11 cellular contexts compared by ENCODE assay signal in the genomic region with DNA sequence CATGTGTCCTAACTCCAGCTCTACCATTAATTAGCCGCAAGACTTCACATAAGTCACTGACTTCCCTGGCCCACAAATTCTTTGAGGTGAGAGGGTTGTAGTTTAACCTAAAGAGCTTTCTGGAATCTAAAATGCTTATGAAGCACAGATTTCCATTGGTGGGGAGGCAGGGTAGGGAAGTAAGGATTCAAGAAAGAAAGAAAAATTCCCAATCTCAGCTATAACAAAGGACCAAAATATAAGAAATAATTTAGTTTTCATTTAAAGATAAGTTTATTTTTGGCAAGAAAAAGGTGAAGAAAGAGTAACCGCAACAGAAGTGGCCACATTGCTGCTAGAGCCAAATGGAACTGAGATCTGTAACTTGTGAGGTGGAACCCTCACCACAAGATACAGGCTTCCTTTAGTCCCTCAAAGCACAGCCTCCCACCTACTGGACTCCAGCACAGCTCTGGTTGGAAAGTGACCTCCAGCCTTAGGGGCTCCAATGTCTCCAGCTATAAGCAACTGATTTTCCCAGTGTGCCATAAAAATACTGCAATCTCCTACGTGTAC. TPM values are rescaled to one million over a fixed set of nuclear protein-coding genes. Genes with fewer than 3 reads are reported as not detected.
DNase-seq lines count a peak whose midpoint lies in the region; ATAC-seq, FAIRE-seq and TF ChIP-seq lines count a peak whose summit lies in the region.
"Had no signal": no experiment of that assay in that cellular context is flagged by ENCODE, and none has a peak within 500 bp of the region (broad histone marks: within the 10 kb centered on the region; RNA-seq: fewer than 3 reads in every experiment).

No MANE protein-coding gene starts in this region.

- H3K4me3 Mint-ChIP-seq in activated T-cell treated with anti-CD3 and anti-CD28 coated beads, Interleukin-2, amount 50 U/mL, for 24 hours: peak overlapping the region; percentile 60

- peak overlapping the region; percentile 38 for H3K9ac ChIP-seq in GM12878 (ENCODE audit: control insufficient read depth, insufficient read depth, low read length)

- POLR2A ChIA-PET in GM12878 (lab: Charles Lee): interaction anchor here (0.6 to 3.1 kb wide), 10 partner anchors 10 to 181 kb away, joined by 3 to 16 read pairs (median 6); no protein-coding TSS in a partner anchor

- DNase-seq in activated T-cell treated with anti-CD3 and anti-CD28 coated beads, Interleukin-2, amount 50 U/mL, for 24 hours: no peak
- no peak for DNase-seq in activated T-cell treated with anti-CD3 and anti-CD28 coated beads for 4 hours
- DNase-seq in GM12878 (ENCODE audit: low read depth, low spot score): peak; percentile 87
- DNase-seq in iPS-NIHi11 (ENCODE audit: low spot score): no peak
- no peak for DNase-seq in Right ventricle myocardium inferior (ENCODE audit: missing footprints)
- no peak for DNase-seq in NCI-H1436 (lab: John Stamatoyannopoulos, UW)
- DNase-seq: ACHN, tibial artery had no signal

- H3K9me3 ChIP-seq in GM12878 (replicated peaks; ENCODE audit: control insufficient read depth, insufficient read depth, low read length): no peaks in the 10 kb centered on the region
- H3K9me3 ChIP-seq in thymus (ENCODE audit: control insufficient read depth): no peaks in the 10 kb centered on the region
- H3K9me3 ChIP-seq: tibial artery had no signal

- peak overlapping the region; percentile 97 for H3K27ac ChIP-seq in GM12878 (ENCODE audit: control insufficient read depth, insufficient read depth)
- H3K27ac ChIP-seq in thymus (ENCODE audit: low read depth): peak overlapping the region; percentile 78

- no peak overlapping the region for H2AFZ ChIP-seq in GM12878 (ENCODE audit: control insufficient read depth, low read depth, low read length)

- SMC1A ChIA-PET in GM12878 (lab: Charles Lee; ENCODE audit: uncharacterized antibody, unreplicated experiment): interaction anchor here (0.9 to 6.1 kb wide), 22 partner anchors 10 to 331 kb away, joined by 3 to 53 read pairs (median 4); a partner anchor contains a TSS

- TF ChIP-seq RAD21 in GM12878 (IDR thresholded peaks at IDR 0.05; ENCODE audit: insufficient read depth, low read depth, low read length): 0 out of 2 replicates have a peak, but pooled peaks have one; percentile 11

- H3K4me1 Mint-ChIP-seq in activated T-cell treated with anti-CD3 and anti-CD28 coated beads, Interleukin-2, amount 50 U/mL, for 24 hours (ENCODE audit: low read depth): peaks cover 97% of the 10 kb centered on the region

- H3K4me3 ChIP-seq in GM12878 (peak overlapping the region; percentile 24; the same call in 1 of the 2 replicates), thymus (ENCODE audit: low read length) (no peak overlapping the region)
- H3K4me3 ChIP-seq: coronary artery, tibial artery had no signal

- H3K36me3 ChIP-seq in GM12878 (ENCODE audit: control insufficient read depth in 2 of 2, insufficient read depth in 2 of 2, low read length in 1 of 2) (peaks cover 0 to 3% of the 10 kb centered on the region in 2 experiments; a peak in 1 of 4 replicates), thymus (ENCODE audit: control insufficient read depth, insufficient read depth) (peaks cover 14% of the 10 kb centered on the region)

- in situ Hi-C loops in GM12878 (cut with MboI): loop anchor here (5.0 kb wide), 2 partner anchors 173 to 248 kb away; no protein-coding TSS in a partner anchor

- H3K9me3 Mint-ChIP-seq in activated T-cell treated with anti-CD3 and anti-CD28 coated beads, Interleukin-2, amount 50 U/mL, for 24 hours: no peaks in the 10 kb centered on the region

- peak; percentile 22 for ATAC-seq in HG03097 (IDR thresholded peaks at IDR 0.05; ENCODE audit: low FRiP score, unreplicated experiment)
- ATAC-seq in GM12878: peak; percentile 58
- no peak for ATAC-seq in Right ventricle myocardium inferior

- peaks cover 36% of the 10 kb centered on the region for H3K79me2 ChIP-seq in GM12878 (ENCODE audit: control insufficient read depth, insufficient read depth, low read length)

- H3K27me3 Mint-ChIP-seq in activated T-cell treated with anti-CD3 and anti-CD28 coated beads, Interleukin-2, amount 50 U/mL, for 24 hours: no peaks in the 10 kb centered on the region

- CTCF ChIA-PET in GM12878 (lab: Yijun Ruan, JAX): interaction anchor here (0.5 to 12.5 kb wide), 20 partner anchors 5 to 305 kb away, joined by 3 to 236 read pairs (median 4); a partner anchor contains a TSS

- peaks cover 75% of the 10 kb centered on the region for H3K36me3 Mint-ChIP-seq in activated T-cell treated with anti-CD3 and anti-CD28 coated beads, Interleukin-2, amount 50 U/mL, for 24 hours (ENCODE audit: low read depth)

- no peak for TF ChIP-seq CTCF in GM12878 (IDR thresholded peaks at IDR 0.05 in 2 of 3, conservative IDR thresholded peaks at IDR 0.05 in 1 of 3; ENCODE audit: control insufficient read depth in 2 of 3, extremely low read depth in 1 of 3, insufficient read depth in 1 of 3, low read depth in 3 of 3, low read length in 3 of 3)

- H4K20me1 ChIP-seq in GM12878 (ENCODE audit: control insufficient read depth, insufficient read depth): no peaks in the 10 kb centered on the region

- peak; percentile 38 for FAIRE-seq in GM12878 (lab: Jason Lieb, UNC)

- RAD21 ChIA-PET in GM12878 (lab: Charles Lee; ENCODE audit: unreplicated experiment): interaction anchor here (0.6 to 11.3 kb wide), 22 partner anchors 10 to 491 kb away, joined by 3 to 190 read pairs (median 5); a partner anchor contains a TSS

- peak; percentile 29; the same call in 1 of the 2 replicates for TF ChIP-seq POLR2A in GM12878 (IDR thresholded peaks at IDR 0.05; ENCODE audit: low read depth, low read length)

- peak; percentile 75 to 81 for TF ChIP-seq EP300 in GM12878 (IDR thresholded peaks at IDR 0.05; ENCODE audit: borderline replicate concordance in 1 of 2, control insufficient read depth in 1 of 2, low read depth in 2 of 2, low read length in 2 of 2)

- H3K27me3 ChIP-seq in GM12878 (replicated peaks in 1 of 2; ENCODE audit: control insufficient read depth in 2 of 2, insufficient read depth in 2 of 2, low read length in 1 of 2) (no peaks in the 10 kb centered on the region), thymus (ENCODE audit: control insufficient read depth, insufficient read depth) (no peaks in the 10 kb centered on the region)
- H3K27me3 ChIP-seq: tibial artery had no signal

- no TSS peak for BruUV-seq in GM12878 (replicated peaks; lab: Mats Ljungman, UMichigan)

- WGBS in GM12878 (ENCODE audit: insufficient coverage, insufficient replicate concordance, low lambda C conversion rate, missing lambda C conversion rate): 7% methylated on average over 3 of the region's 3 CpGs
- 92% methylated on average over 3 of the region's 3 CpGs for WGBS in thymus

- peaks cover 91% of the 10 kb centered on the region for H3K4me1 ChIP-seq in GM12878 (ENCODE audit: control insufficient read depth, insufficient read depth, low read length)
- H3K4me1 ChIP-seq in thymus (ENCODE audit: control insufficient read depth, insufficient read depth, low read length): peaks cover 80% of the 10 kb centered on the region

- peak overlapping the region; percentile 61 for H3K4me2 ChIP-seq in GM12878 (ENCODE audit: control insufficient read depth, insufficient read depth)

- peak overlapping the region; percentile 99 for H3K27ac Mint-ChIP-seq in activated T-cell treated with anti-CD3 and anti-CD28 coated beads, Interleukin-2, amount 50 U/mL, for 24 hours

- intact Hi-C loops in GM12878 (cut with micrococcal nuclease; ENCODE audit: unreplicated experiment) (loop anchor here (1.0 kb wide), 1 partner anchor 8 kb away; no protein-coding TSS in a partner anchor), Right ventricle myocardium inferior (cut with DNase I) (loop anchor here (5.0 to 10.0 kb wide), 2 partner anchors 149 to 272 kb away; a partner anchor contains a TSS)

TF ChIP-seq in GM12878, 131 proteins besides CTCF, POLR2A, EP300 and RAD21 (continues in another document):
- peak; percentile 87; the same call in 1 of the 2 replicates for TF ChIP-seq DPF2 (IDR thresholded peaks at IDR 0.05)
- TF ChIP-seq FOXM1 (IDR thresholded peaks at IDR 0.05; ENCODE audit: low read depth, low read length): peak; percentile 61; the same call in 1 of the 2 replicates

RNA-seq across cellular contexts. Expression of a gene that starts 23.6 kb away (rescaled TPM):
- total RNA-seq in GM12878 (2013; cell fraction: nucleolus; rRNA removed): 77.8 and 78.3 TPM in 2 replicates
- total RNA-seq in GM12878 (2014; rRNA removed) (248 and 269 TPM in 2 replicates), GM12878 (2014; rRNA removed; fragmentation: Illumina TruSeq; extraction: Trizol) (210 and 218 TPM in 2 replicates), GM12878 (2021) (161 and 169 TPM in 2 replicates), Right ventricle myocardium inferior (143 TPM)
- 154 TPM for polyA plus RNA-seq in GM12878 (2011; ENCODE audit: low read depth)
- polyA plus RNA-seq in GM12878 (2011; rRNA removed) (302 and 306 TPM in 2 replicates), GM12878 (2014; fragmentation: Illumina TruSeq; extraction: Trizol) (306 and 315 TPM in 2 replicates), GM12878 (2014; fragmentation: Nextera tagmentation; extraction: Ambion mirVana) (100 to 1,000 TPM; 711 to 920 TPM), GM12878 (2014; rRNA removed) (294 and 324 TPM in 2 replicates), GM12878 (2016; fragmentation: Nextera tagmentation; extraction: Ambion mirVana) (100 to 1,000 TPM; 604 to 609 TPM), thymus (237 TPM)
- 434 and 580 TPM in 2 replicates for polyA plus RNA-seq in GM12878 (2011; cell fraction: cytosol; rRNA removed)
- polyA plus RNA-seq in GM12878 (2011; cell fraction: nucleus; rRNA removed): 112 and 139 TPM in 2 replicates
- 237 and 253 TPM in 2 replicates for polyA plus RNA-seq in GM12878 (2012)
- polyA minus RNA-seq in GM12878 (2011; rRNA and poly(A)+ RNA removed): 104 and 162 TPM in 2 replicates
- 33.4 and 47.1 TPM in 2 replicates for polyA minus RNA-seq in GM12878 (2011; cell fraction: cytosol; rRNA and poly(A)+ RNA removed)
- 42.2 and 59.7 TPM in 2 replicates for polyA minus RNA-seq in GM12878 (2011; cell fraction: nucleus; rRNA and poly(A)+ RNA removed)

RNA-seq across cellular contexts. Expression of a gene that starts 32.6 kb away (rescaled TPM):
- 21.4 and 23.0 TPM in 2 replicates for total RNA-seq in GM12878 (2013; cell fraction: nucleolus; rRNA removed)
- 4.7 and 5.6 TPM in 2 replicates for total RNA-seq in GM12878 (2014; rRNA removed)
- 4.7 and 5.4 TPM in 2 replicates for total RNA-seq in GM12878 (2014; rRNA removed; fragmentation: Illumina TruSeq; extraction: Trizol)
- 10.2 and 15.1 TPM in 2 replicates for total RNA-seq in GM12878 (2021)
- 10.5 TPM for polyA plus RNA-seq in GM12878 (2011; ENCODE audit: low read depth)
- polyA plus RNA-seq in GM12878 (2011; rRNA removed): 17.4 and 28.7 TPM in 2 replicates
- polyA plus RNA-seq in GM12878 (2011; cell fraction: cytosol; rRNA removed): 33.7 and 34.0 TPM in 2 replicates
- polyA plus RNA-seq in GM12878 (2011; cell fraction: nucleus; rRNA removed): 19.1 and 31.7 TPM in 2 replicates
- 10.8 and 15.4 TPM in 2 replicates for polyA plus RNA-seq in GM12878 (2012)
- 10.6 and 12.9 TPM in 2 replicates for polyA plus RNA-seq in GM12878 (2014; fragmentation: Illumina TruSeq; extraction: Trizol)
- polyA plus RNA-seq in GM12878 (2014; fragmentation: Nextera tagmentation; extraction: Ambion mirVana): 1 to 10 TPM; 7.7 to 7.9 TPM
- polyA plus RNA-seq in GM12878 (2014; rRNA removed): 10.5 and 11.5 TPM in 2 replicates
- polyA plus RNA-seq in GM12878 (2016; fragmentation: Nextera tagmentation; extraction: Ambion mirVana): 10 to 100 TPM; 12.6 to 14.3 TPM
- polyA minus RNA-seq in GM12878 (2011; rRNA and poly(A)+ RNA removed): 25.3 and 34.6 TPM in 2 replicates
- polyA minus RNA-seq in GM12878 (2011; cell fraction: cytosol; rRNA and poly(A)+ RNA removed): 6.5 and 7.5 TPM in 2 replicates
- polyA minus RNA-seq in GM12878 (2011; cell fraction: nucleus; rRNA and poly(A)+ RNA removed): 11.6 and 12.0 TPM in 2 replicates
- 9.3 TPM for polyA plus RNA-seq in thymus
- 22.0 TPM for total RNA-seq in Right ventricle myocardium inferior
